In genomic region chr19:55383789-55384575, GRCh38 we compare ENCODE assay signal across 8 cellular contexts. TPM values are rescaled to one million over a fixed set of nuclear protein-coding genes. Genes with fewer than 3 reads are reported as not detected.
DNase-seq lines count a peak whose midpoint lies in the region; ATAC-seq and TF ChIP-seq lines count a peak whose summit lies in the region.

A gene with protein sequence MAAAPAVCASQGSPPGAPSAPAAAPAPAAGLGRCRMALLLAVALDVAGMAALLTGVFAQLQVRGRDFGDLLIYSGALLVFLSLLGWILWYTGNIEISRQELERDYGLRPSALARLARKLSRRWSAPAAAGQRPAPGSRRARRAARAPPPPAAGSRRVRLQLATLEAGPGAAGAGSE (minus strand): TSS chr19:55384292. CDS start chr19:55384259, 33 bp downstream.

- peak; percentile 26 for ATAC-seq in GM21515 (IDR thresholded peaks at IDR 0.05; ENCODE audit: unreplicated experiment)
- ATAC-seq in natural killer cell, result peak in 2 of 3 donors; percentile 1 to 6
- ATAC-seq in upper lobe of right lung, result peak; percentile 53
- ATAC-seq in HG02610 (IDR thresholded peaks at IDR 0.05; ENCODE audit: unreplicated experiment), result no peak

- H3K4me1 ChIP-seq in BLaER1, result peaks cover 53% of the 10 kb centered on the region
- H3K4me1 ChIP-seq in upper lobe of right lung, result peaks cover 38% of the 10 kb centered on the region

- no peaks in the 10 kb centered on the region for H3K36me3 Mint-ChIP-seq in natural killer cell

- H3K4me1 Mint-ChIP-seq in natural killer cell, result peaks cover 49 to 63% of the 10 kb centered on the region in 2 donors

- H3K36me3 ChIP-seq in BLaER1 (peaks cover 27% of the 10 kb centered on the region), upper lobe of right lung (peaks cover 22% of the 10 kb centered on the region)

- H3K27me3 ChIP-seq in BLaER1 (no peaks in the 10 kb centered on the region), upper lobe of right lung (no peaks in the 10 kb centered on the region)

- peaks cover 32% of the 10 kb centered on the region for H4K20me1 ChIP-seq in BLaER1

- H3K27me3 Mint-ChIP-seq in natural killer cell (ENCODE audit: low read depth in 2 of 2), result no peaks in the 10 kb centered on the region

- DNase-seq in NOMO-1 treated with DMSO at 0.1 percent for 48 hours (lab: John Stamatoyannopoulos, UW; ENCODE audit: unreplicated experiment), result peak; percentile 56
- peak; percentile 36 for DNase-seq in activated effector memory CD4-positive, alpha-beta T cell treated with Interleukin-2 at 50 U/mL for 16 hours
- peak; percentile 56 for DNase-seq in fibroblast of the aortic adventitia (ENCODE audit: low read depth)
- DNase-seq in natural killer cell, result peak; percentile 47
- DNase-seq in upper lobe of right lung, result peak; percentile 90

- H3K9ac ChIP-seq in BLaER1, result peak within 1 kb of the TSS; percentile 99

- H3K4me3 Mint-ChIP-seq in natural killer cell, result peak within 1 kb of the TSS; percentile 97

- H3K27ac ChIP-seq in BLaER1 (peak within 1 kb of the TSS; percentile 96), upper lobe of right lung (peak within 1 kb of the TSS; percentile 93)

- H3K9me3 ChIP-seq in BLaER1 (no peaks in the 10 kb centered on the region), upper lobe of right lung (no peaks in the 10 kb centered on the region)

- H3K4me3 ChIP-seq in BLaER1, result peak within 1 kb of the TSS; percentile 92
- peak within 1 kb of the TSS; percentile 59 for H3K4me3 ChIP-seq in fibroblast of the aortic adventitia (ENCODE audit: low read depth, low read length)
- H3K4me3 ChIP-seq in upper lobe of right lung, result peak within 1 kb of the TSS; percentile 96

- no peaks in the 10 kb centered on the region for H3K9me3 Mint-ChIP-seq in natural killer cell

- peak within 1 kb of the TSS; percentile 99 for H3K4me2 ChIP-seq in BLaER1

- peak within 1 kb of the TSS; percentile 94 to 100 for H3K27ac Mint-ChIP-seq in natural killer cell

- TF ChIP-seq CTCF in fibroblast of the aortic adventitia (IDR thresholded peaks at IDR 0.05; ENCODE audit: insufficient read depth, low read length) (peak; percentile 11), natural killer cell (IDR thresholded peaks at IDR 0.05) (no peak), upper lobe of right lung (IDR thresholded peaks at IDR 0.05) (no peak)

- intact Hi-C loops in natural killer cell (cut with micrococcal nuclease), result loop anchor here (2.0 kb wide), 2 partner anchors 25 to 83 kb away; no protein-coding TSS in a partner anchor
- intact Hi-C loops in upper lobe of right lung (cut with DNase I), result no loop called here

RNA-seq across cellular contexts. Expression of the gene that starts here (rescaled TPM):
- total RNA-seq in fibroblast of the aortic adventitia (ENCODE audit: low replicate concordance) (not detected in 2 replicates), natural killer cell (1 to 10 TPM; 2.9 to 5.1 (median 4.0) TPM), upper lobe of right lung (19.8 TPM)

Comparison
In these comparisons a context has a peak if more than half of its experiments do, and no peak if none do; other contexts are left out.
1. Peak in DNase-seq and H3K4me3 ChIP-seq in fibroblast of the aortic adventitia; RNA of the gene not detected or under 1 TPM.
2. DNase-seq: peak in every context shown above with its lines; median percentile 90 in upper lobe of right lung; 56 in NOMO-1 treated with DMSO at 0.1 percent for 48 hours; 56 in fibroblast of the aortic adventitia; 47 in natural killer cell; 36 in activated effector memory CD4-positive, alpha-beta T cell treated with Interleukin-2 at 50 U/mL for 16 hours.